Comparison of ENCODE assay signal across 2 cellular contexts in the genomic region with DNA sequence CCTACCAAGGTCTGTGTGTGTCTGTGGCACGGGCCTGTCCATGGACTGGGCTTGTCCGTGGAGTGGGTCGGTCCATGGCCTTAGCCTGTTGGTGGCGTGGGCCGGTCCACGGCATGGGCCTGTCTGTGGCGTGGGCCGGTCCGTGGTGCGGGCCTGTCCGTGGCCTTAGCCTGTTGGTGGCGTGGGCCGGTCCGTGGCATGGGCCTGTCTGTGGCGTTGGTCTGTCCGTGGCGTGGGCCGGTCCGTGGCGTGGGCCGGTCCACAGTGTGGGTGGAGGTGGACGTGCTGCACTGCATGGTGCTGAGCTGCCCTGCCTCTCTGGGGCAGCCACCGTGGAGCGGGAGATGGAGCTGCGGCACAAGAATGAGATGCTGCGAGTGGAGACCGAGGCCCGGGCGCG. TPM values are rescaled to one million over a fixed set of nuclear protein-coding genes. Genes with fewer than 3 reads are reported as not detected.
"Had no signal": no experiment of that assay in that cellular context is flagged by ENCODE, and none has a peak within 500 bp of the region (broad histone marks: within the 10 kb centered on the region; RNA-seq: fewer than 3 reads in every experiment).

No MANE protein-coding gene starts in this region.

RNA-seq across cellular contexts. Expression of a gene that starts 32.3 kb away (rescaled TPM):
- total RNA-seq: vagina had no signal

RNA-seq across cellular contexts. Expression of a gene that starts 46.3 kb away (rescaled TPM):
- polyA plus RNA-seq: naive thymus-derived CD4-positive, alpha-beta T cell had no signal
